31 cellular contexts compared by ENCODE assay signal in genomic region chr6:30184417-30185031, GRCh38. TPM values are rescaled to one million over a fixed set of nuclear protein-coding genes. Genes with fewer than 3 reads are reported as not detected.
A peak's percentile ranks its signal among the peaks of the same experiment; 100 is the strongest.
DNase-seq lines count a peak whose midpoint lies in the region; ATAC-seq and TF ChIP-seq lines count a peak whose summit lies in the region.
"Had no signal": no experiment of that assay in that cellular context is flagged by ENCODE, and none has a peak within 500 bp of the region (broad histone marks: within the 10 kb centered on the region; RNA-seq: fewer than 3 reads in every experiment).

No MANE protein-coding gene starts in this region.

- CTCF ChIA-PET in CD8-positive, alpha-beta T cell (lab: Charles Lee), result interaction anchor here (0.7 kb wide), 1 partner anchor 21 kb away, joined by 3 read pairs; no protein-coding TSS in a partner anchor
- CTCF ChIA-PET in HEK293 (lab: Yijun Ruan, JAX), result interaction anchor here (1.0 kb wide), 1 partner anchor 54 kb away, joined by 4 read pairs; no protein-coding TSS in a partner anchor

- peaks cover 3% of the 10 kb centered on the region for H3K27me3 Mint-ChIP-seq in CD8-positive, alpha-beta T cell (ENCODE audit: low read depth)
- peaks cover 4 to 11% of the 10 kb centered on the region in 2 donors for H3K27me3 Mint-ChIP-seq in effector memory CD8-positive, alpha-beta T cell
- H3K27me3 Mint-ChIP-seq in activated CD4-positive, alpha-beta T cell treated with anti-CD3 and anti-CD28 coated beads, Interleukin-2, amount 10 ng/mL, durations not matched to agents 24 days and 14 days, result peaks cover 3% of the 10 kb centered on the region

- POLR2A ChIA-PET in CD8-positive, alpha-beta T cell (lab: Charles Lee), result no interaction called here
- POLR2A ChIA-PET in HEK293 (lab: Yijun Ruan, JAX), result no interaction called here

- intact Hi-C loops in CD8-positive, alpha-beta T cell (cut with DNase I, micrococcal nuclease), result no loop called here
- intact Hi-C loops in mucosa of descending colon (cut with DNase I, micrococcal nuclease), result no loop called here
- intact Hi-C loops in activated CD4-positive, alpha-beta T cell treated with anti-CD3 and anti-CD28 coated beads, Interleukin-2, amount 10 ng/mL, durations not matched to agents 24 days and 14 days (cut with micrococcal nuclease), result no loop called here

- H3K4me3 ChIP-seq in CD8-positive, alpha-beta T cell (ENCODE audit: low read depth, low read length), result no peak overlapping the region
- H3K4me3 ChIP-seq in HEK293 (ENCODE audit: low read depth, low read length) (no peak overlapping the region), mucosa of descending colon (no peak overlapping the region)
- H3K4me3 ChIP-seq: BLaER1, colonic mucosa, HAP-1, pancreas, smooth muscle cell had no signal

- H3K36me3 Mint-ChIP-seq in CD8-positive, alpha-beta T cell, result peaks cover 51% of the 10 kb centered on the region
- peaks cover 54% of the 10 kb centered on the region for H3K36me3 Mint-ChIP-seq in effector memory CD8-positive, alpha-beta T cell (ENCODE audit: insufficient read depth)
- H3K36me3 Mint-ChIP-seq in activated CD4-positive, alpha-beta T cell treated with anti-CD3 and anti-CD28 coated beads, Interleukin-2, amount 10 ng/mL, durations not matched to agents 24 days and 14 days (ENCODE audit: low read depth), result peaks cover 50% of the 10 kb centered on the region

- no peak for TF ChIP-seq CTCF in CD8-positive, alpha-beta T cell (IDR thresholded peaks at IDR 0.05)
- TF ChIP-seq CTCF in HEK293 (tag by site-specific recombination; IDR thresholded peaks at IDR 0.05), result no peak
- TF ChIP-seq CTCF in mucosa of descending colon (IDR thresholded peaks at IDR 0.05), result no peak

- peaks cover 27% of the 10 kb centered on the region for H3K36me3 ChIP-seq in CD8-positive, alpha-beta T cell (ENCODE audit: insufficient read depth, low read length)
- H3K36me3 ChIP-seq in HEK293 (ENCODE audit: control insufficient read depth in 2 of 2, insufficient read depth in 1 of 2, low read length in 2 of 2) (peaks cover 12 to 45% of the 10 kb centered on the region in 2 experiments), mucosa of descending colon (ENCODE audit: low read depth) (peaks cover 10% of the 10 kb centered on the region)
- H3K36me3 ChIP-seq: colonic mucosa had no signal

- H3K27me3 ChIP-seq in CD8-positive, alpha-beta T cell (ENCODE audit: insufficient read depth, low read length), result no peaks in the 10 kb centered on the region
- H3K27me3 ChIP-seq: BLaER1, colonic mucosa, pancreas had no signal

- H3K9me3 ChIP-seq in CD8-positive, alpha-beta T cell (ENCODE audit: low read length), result no peaks in the 10 kb centered on the region
- H3K9me3 ChIP-seq in HEK293 (ENCODE audit: control insufficient read depth, insufficient read depth, low read depth, low read length), result no peaks in the 10 kb centered on the region
- peaks cover 3% of the 10 kb centered on the region for H3K9me3 ChIP-seq in mucosa of descending colon
- H3K9me3 ChIP-seq: colonic mucosa, HAP-1, pancreas had no signal

- H3K4me3 Mint-ChIP-seq in CD8-positive, alpha-beta T cell, result no peak overlapping the region
- H3K4me3 Mint-ChIP-seq in effector memory CD8-positive, alpha-beta T cell, result no peak overlapping the region
- H3K4me3 Mint-ChIP-seq in activated CD4-positive, alpha-beta T cell treated with anti-CD3 and anti-CD28 coated beads, Interleukin-2, amount 10 ng/mL, durations not matched to agents 24 days and 14 days, result no peak overlapping the region
- H3K4me3 Mint-ChIP-seq: activated CD4-positive, alpha-beta T cell treated with anti-CD3 and anti-CD28 coated beads for 36 hours; activated naive CD4-positive, alpha-beta T cell treated with anti-CD3 and anti-CD28 coated beads for 36 hours; activated T-cell treated with anti-CD3 and anti-CD28 coated beads, Interleukin-2, amount 50 U/mL, for 72 hours had no signal

- DNase-seq in CD8-positive, alpha-beta T cell, result no peak
- no peak for DNase-seq in effector memory CD8-positive, alpha-beta T cell
- no peak for DNase-seq in mucosa of descending colon
- no peak for DNase-seq in activated CD4-positive, alpha-beta T cell treated with anti-CD3 and anti-CD28 coated beads, Interleukin-2, amount 10 ng/mL, durations not matched to agents 24 days and 14 days
- DNase-seq in NCI-H226, result no peak
- no peak for DNase-seq in NCI-H187 treated with DMSO at 0.1 percent for 48 hours (lab: John Stamatoyannopoulos, UW)
- DNase-seq: activated CD4-positive, alpha-beta T cell treated with anti-CD3 and anti-CD28 coated beads for 36 hours; activated naive CD4-positive, alpha-beta T cell treated with anti-CD3 and anti-CD28 coated beads for 36 hours; activated T-cell treated with anti-CD3 and anti-CD28 coated beads, Interleukin-2, amount 50 U/mL, for 72 hours; Caco-2; colonic mucosa; DMS79; effector memory CD4-positive, alpha-beta T cell; foreskin keratinocyte; GF-D8; KG1; NCI-H1436; NCI-H2107; NCI-H446 treated with DMSO at 0.1 percent for 48 hours; pancreas; stimulated activated CD4-positive, alpha-beta T cell treated with anti-CD3 and anti-CD28 coated beads, Interleukin-1b, Interleukin-23, amount 100 ng/mL, for 48 hours; trophoblast cell had no signal

- H3K4me1 Mint-ChIP-seq in CD8-positive, alpha-beta T cell (ENCODE audit: low read depth), result no peaks in the 10 kb centered on the region
- peaks cover 0 to 5% of the 10 kb centered on the region in 2 donors for H3K4me1 Mint-ChIP-seq in effector memory CD8-positive, alpha-beta T cell (ENCODE audit: low read depth in 2 of 2)
- H3K4me1 Mint-ChIP-seq in activated CD4-positive, alpha-beta T cell treated with anti-CD3 and anti-CD28 coated beads, Interleukin-2, amount 10 ng/mL, durations not matched to agents 24 days and 14 days, result no peaks in the 10 kb centered on the region
- H3K4me1 Mint-ChIP-seq: activated CD4-positive, alpha-beta T cell treated with anti-CD3 and anti-CD28 coated beads for 36 hours had no signal

- H3K4me1 ChIP-seq in CD8-positive, alpha-beta T cell (ENCODE audit: insufficient read depth, low read length), result no peaks in the 10 kb centered on the region
- H3K4me1 ChIP-seq in HEK293 (ENCODE audit: control insufficient read depth, insufficient read depth, low read length) (no peaks in the 10 kb centered on the region), mucosa of descending colon (ENCODE audit: low read depth) (no peaks in the 10 kb centered on the region)
- H3K4me1 ChIP-seq: BLaER1, Caco-2, colonic mucosa, foreskin keratinocyte, HAP-1, pancreas had no signal

- no peak overlapping the region for H3K27ac ChIP-seq in CD8-positive, alpha-beta T cell (ENCODE audit: low read depth, low read length)
- H3K27ac ChIP-seq in HEK293 (ENCODE audit: extremely low read depth, low read depth, low read length), result no peak overlapping the region
- H3K27ac ChIP-seq: BLaER1, colonic mucosa, foreskin keratinocyte, pancreas had no signal

- peak overlapping the region; percentile 58 for H3K27ac Mint-ChIP-seq in CD8-positive, alpha-beta T cell
- H3K27ac Mint-ChIP-seq in effector memory CD8-positive, alpha-beta T cell, result peak overlapping the region; percentile 42 to 76
- no peak overlapping the region for H3K27ac Mint-ChIP-seq in activated CD4-positive, alpha-beta T cell treated with anti-CD3 and anti-CD28 coated beads, Interleukin-2, amount 10 ng/mL, durations not matched to agents 24 days and 14 days
- H3K27ac Mint-ChIP-seq: activated CD4-positive, alpha-beta T cell treated with anti-CD3 and anti-CD28 coated beads for 36 hours; activated naive CD4-positive, alpha-beta T cell treated with anti-CD3 and anti-CD28 coated beads for 36 hours; activated T-cell treated with anti-CD3 and anti-CD28 coated beads, Interleukin-2, amount 50 U/mL, for 72 hours had no signal

- ATAC-seq in CD8-positive, alpha-beta T cell, result no peak
- ATAC-seq in effector memory CD8-positive, alpha-beta T cell (replicated peaks), result no peak
- ATAC-seq in mucosa of descending colon, result peak; percentile 17
- ATAC-seq: activated CD4-positive, alpha-beta T cell treated with anti-CD3 and anti-CD28 coated beads for 36 hours; activated T-cell treated with anti-CD3 and anti-CD28 coated beads, Interleukin-2, amount 50 U/mL, for 72 hours; foreskin keratinocyte; Right ventricle myocardium inferior had no signal

- peaks cover 4% of the 10 kb centered on the region for H3K9me3 Mint-ChIP-seq in CD8-positive, alpha-beta T cell
- H3K9me3 Mint-ChIP-seq in effector memory CD8-positive, alpha-beta T cell, result peaks cover 0 to 4% of the 10 kb centered on the region in 2 donors
- peaks cover 11% of the 10 kb centered on the region for H3K9me3 Mint-ChIP-seq in activated CD4-positive, alpha-beta T cell treated with anti-CD3 and anti-CD28 coated beads, Interleukin-2, amount 10 ng/mL, durations not matched to agents 24 days and 14 days

TF ChIP-seq in HEK293, 187 proteins besides CTCF, POLR2A, EP300 and RAD21:
- TF ChIP-seq ZNF664 (tag by site-specific recombination; IDR thresholded peaks at IDR 0.05) (0 out of 2 replicates have a peak, but pooled peaks have one; percentile 38), KLF8 (tag by site-specific recombination; IDR thresholded peaks at IDR 0.05) (no peak)
TF ChIP-seq in HEK293: peak in this region for 1.

RNA-seq across cellular contexts. Expression of gene TRIM15, which starts 21.2 kb away (rescaled TPM):
- total RNA-seq in CD8-positive, alpha-beta T cell, result not detected
- total RNA-seq in mucosa of descending colon, result 10 to 100 TPM; 37.2 to 73.2 (median 51.4) TPM
- 0.24 and 0.65 TPM in 2 replicates for total RNA-seq in activated CD4-positive, alpha-beta T cell treated with anti-CD3 and anti-CD28 coated beads, Interleukin-2, amount 10 ng/mL, durations not matched to agents 24 days and 14 days
- total RNA-seq: bronchial epithelial cell, foreskin keratinocyte, HT1080, mesenteric fat pad, Right ventricle myocardium inferior, smooth muscle cell had no signal

RNA-seq across cellular contexts. Expression of gene TRIM10, which starts 23.5 kb away (rescaled TPM):
- total RNA-seq in CD8-positive, alpha-beta T cell, result not detected
- total RNA-seq in mucosa of descending colon, result 1 to 10 TPM; 3.9 to 7.8 (median 5.3) TPM
- total RNA-seq in activated CD4-positive, alpha-beta T cell treated with anti-CD3 and anti-CD28 coated beads, Interleukin-2, amount 10 ng/mL, durations not matched to agents 24 days and 14 days, result 0.07 and 0.09 TPM in 2 replicates
- total RNA-seq: bronchial epithelial cell, foreskin keratinocyte, HT1080, mesenteric fat pad, Right ventricle myocardium inferior, smooth muscle cell had no signal

RNA-seq across cellular contexts. Expression of gene TRIM26, which starts 28.7 kb away (rescaled TPM):
- total RNA-seq in CD8-positive, alpha-beta T cell, result 10 to 100 TPM; 54.8 to 56.8 TPM
- total RNA-seq in mucosa of descending colon, result 10 to 100 TPM; 52.6 to 58.1 (median 53.0) TPM
- total RNA-seq in activated CD4-positive, alpha-beta T cell treated with anti-CD3 and anti-CD28 coated beads, Interleukin-2, amount 10 ng/mL, durations not matched to agents 24 days and 14 days, result 58.3 and 60.1 TPM in 2 replicates

RNA-seq across cellular contexts. Expression of gene TRIM40, which starts 48.6 kb away (rescaled TPM):
- total RNA-seq in CD8-positive, alpha-beta T cell, result not detected
- total RNA-seq in mucosa of descending colon, result 10 to 100 TPM; 19.8 to 37.3 (median 33.4) TPM
- not detected in 2 replicates for total RNA-seq in activated CD4-positive, alpha-beta T cell treated with anti-CD3 and anti-CD28 coated beads, Interleukin-2, amount 10 ng/mL, durations not matched to agents 24 days and 14 days
- total RNA-seq: activated CD4-positive, alpha-beta T cell treated with anti-CD3 and anti-CD28 coated beads for 36 hours; activated naive CD4-positive, alpha-beta T cell treated with anti-CD3 and anti-CD28 coated beads for 36 hours; activated T-cell treated with anti-CD3 and anti-CD28 coated beads, Interleukin-2, amount 50 U/mL, for 72 hours; bronchial epithelial cell; Caco-2; foreskin keratinocyte; HT1080; mesenteric fat pad; pancreas; Right ventricle myocardium inferior; smooth muscle cell; T-helper 2 cell treated with Interferon-gamma antibody and Interleukin-4, amounts not matched to agents 100 ng/mL and 5 ng/mL, for 36 hours had no signal

Comparison
In these comparisons a context has a peak if more than half of its experiments do, and no peak if none do; other contexts are left out.
1. RNA of gene TRIM15, which starts 21.2 kb away (total RNA-seq): 37.2 to 73.2 TPM in mucosa of descending colon; 0.24 to 0.65 TPM in activated CD4-positive, alpha-beta T cell treated with anti-CD3 and anti-CD28 coated beads, Interleukin-2, amount 10 ng/mL, durations not matched to agents 24 days and 14 days and not detected in CD8-positive, alpha-beta T cell; every median in the first group is over 10 times any median in the second.